ENCODE assay signal across 22 cellular contexts in the genomic region with DNA sequence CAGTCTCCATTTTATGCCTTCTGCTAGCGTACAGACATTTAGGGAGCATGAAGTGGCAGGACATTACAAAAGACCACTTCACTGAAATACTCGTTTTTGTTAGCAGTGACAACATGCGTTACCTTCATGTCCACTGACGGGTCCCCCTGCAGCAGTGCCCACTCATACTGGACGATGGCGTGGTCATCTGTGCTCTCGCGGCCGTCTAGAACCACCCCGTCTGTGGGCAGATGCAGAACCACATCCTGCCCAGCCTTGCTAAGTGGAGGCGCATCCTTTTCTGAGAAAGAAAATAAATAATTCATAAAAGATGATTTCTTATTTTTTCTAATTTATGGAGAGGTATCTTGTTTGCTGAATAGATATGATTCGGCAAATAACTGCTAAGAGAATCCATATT. TPM values are rescaled to one million over a fixed set of nuclear protein-coding genes. Genes with fewer than 3 reads are reported as not detected.
A peak's percentile ranks its signal among the peaks of the same experiment; 100 is the strongest.
DNase-seq lines count a peak whose midpoint lies in the region; ATAC-seq, FAIRE-seq and TF ChIP-seq lines count a peak whose summit lies in the region.
"Had no signal": no experiment of that assay in that cellular context is flagged by ENCODE, and none has a peak within 500 bp of the region (broad histone marks: within the 10 kb centered on the region; RNA-seq: fewer than 3 reads in every experiment).

No MANE protein-coding gene starts in this region.

- DNase-seq in A549 (ENCODE audit: low read depth in 1 of 2, low spot score in 1 of 2) (no peak), GM23248 (no peak), brain microvascular endothelial cell (no peak), neural crest cell (ENCODE audit: low read depth, low spot score) (no peak), T-cell (no peak), NCI-H2196 treated with DMSO at 0.1 percent for 48 hours (lab: John Stamatoyannopoulos, UW; ENCODE audit: unreplicated experiment) (no peak), GM13976 (ENCODE audit: low spot score) (no peak)
- DNase-seq: activated CD4-positive, alpha-beta T cell treated with anti-CD3 and anti-CD28 coated beads for 1 hour; activated naive CD4-positive, alpha-beta T cell treated with Interleukin-2 at 50 U/mL for 16 hours; activated T-cell treated with anti-CD3 and anti-CD28 coated beads for 4 hours; COR-L47; hippocampal formation; Kasumi-1; NCI-H1105; stimulated activated naive CD4-positive, alpha-beta T cell had no signal

- H3K9me2 ChIP-seq in GM23248 (ENCODE audit: insufficient read depth) = no peaks in the 10 kb centered on the region

- H3K9me3 Mint-ChIP-seq in neural crest cell (no peaks in the 10 kb centered on the region), T-cell (no peaks in the 10 kb centered on the region)

- no peak for TF ChIP-seq EP300 in A549 (IDR thresholded peaks at IDR 0.05)

- H3K4me3 Mint-ChIP-seq in neural crest cell = no peak overlapping the region
- H3K4me3 Mint-ChIP-seq in T-cell = no peak overlapping the region

- WGBS in A549 (ENCODE audit: missing lambda C conversion rate) = 90% methylated on average over 12 of the region's 12 CpGs
- WGBS in GM23248 (ENCODE audit: low coverage in 1 of 2, low lambda C conversion rate in 2 of 2, missing lambda C conversion rate in 2 of 2), 2 experiments = 94 to 95% methylated on average over 12 of the region's 12 CpGs

- no peaks in the 10 kb centered on the region for H3K9me3 ChIP-seq in A549
- no peaks in the 10 kb centered on the region for H3K9me3 ChIP-seq in GM23248 (ENCODE audit: low read depth)
- H3K9me3 ChIP-seq: right atrium auricular region, upper lobe of right lung had no signal

- H3K79me2 ChIP-seq in GM23248 (ENCODE audit: insufficient read depth) = peaks cover 77% of the 10 kb centered on the region

- CTCF ChIA-PET in A549 (lab: Yijun Ruan, JAX) (interaction anchor here (6.4 kb wide), 1 partner anchor 13 kb away, joined by 45 read pairs; no protein-coding TSS in a partner anchor), T-cell (lab: Charles Lee) (interaction anchor here in 1 of 2 donors (1.1 kb wide), 1 partner anchor 14 kb away, joined by 3 read pairs; no protein-coding TSS in a partner anchor)

- FAIRE-seq in A549 (lab: Jason Lieb, UNC) = no peak
- FAIRE-seq: RCC 7860 had no signal

- no peaks in the 10 kb centered on the region for H3K27me3 Mint-ChIP-seq in neural crest cell (ENCODE audit: low read depth)
- H3K27me3 Mint-ChIP-seq in T-cell = peaks cover 0 to 21% of the 10 kb centered on the region in 2 donors

- H3K27ac Mint-ChIP-seq in neural crest cell (ENCODE audit: unreplicated experiment) (peak overlapping the region; percentile 88), T-cell (no peak overlapping the region)

- H3K4me2 ChIP-seq in A549 (peak overlapping the region; percentile 53), GM23248 (ENCODE audit: unreplicated experiment) (no peak overlapping the region)

- H3K4me1 ChIP-seq in A549 (peaks cover 82% of the 10 kb centered on the region), GM23248 (ENCODE audit: insufficient read depth) (peaks cover 68% of the 10 kb centered on the region)

- ATAC-seq in A549 (no peak), T-cell (replicated peaks in 1 of 4) (no peak), GM21423 (IDR thresholded peaks at IDR 0.05; ENCODE audit: unreplicated experiment) (no peak)
- ATAC-seq: SK-N-SH treated with all-trans-retinoic acid at 6 μM for 48 hours had no signal

- no peak overlapping the region for H3K9ac ChIP-seq in GM23248

- no peak for TF ChIP-seq CTCF in A549 (IDR thresholded peaks at IDR 0.05)
- no peak for TF ChIP-seq CTCF in brain microvascular endothelial cell (IDR thresholded peaks at IDR 0.05; ENCODE audit: low read depth, low read length, missing control alignments)
- TF ChIP-seq CTCF in neural crest cell (conservative IDR thresholded peaks at IDR 0.05) = no peak
- no peak for TF ChIP-seq CTCF in GM13976 (IDR thresholded peaks at IDR 0.05; ENCODE audit: borderline replicate concordance, control extremely low read depth, extremely low read depth, insufficient read depth, missing control alignments)

- no peak for TF ChIP-seq RAD21 in A549 (conservative IDR thresholded peaks at IDR 0.05 in 1 of 2, IDR thresholded peaks at IDR 0.05 in 1 of 2)

- no peaks in the 10 kb centered on the region for H4K20me1 ChIP-seq in GM23248 (ENCODE audit: insufficient read depth)

- peaks cover 8% of the 10 kb centered on the region for H3K4me1 Mint-ChIP-seq in neural crest cell
- H3K4me1 Mint-ChIP-seq in T-cell = peaks cover 10 to 16% (median 14%) of the 10 kb centered on the region in 3 donors

- peaks cover 67% of the 10 kb centered on the region for H3F3A ChIP-seq in GM23248 (ENCODE audit: insufficient read depth)

- H3K36me3 ChIP-seq in GM23248 (ENCODE audit: low read depth) = 0 out of 2 replicates have a peak, but pooled peaks cover 4% of the 10 kb centered on the region
- H3K36me3 ChIP-seq in brain microvascular endothelial cell (replicated peaks) = no peaks in the 10 kb centered on the region
- H3K36me3 ChIP-seq: right atrium auricular region, upper lobe of right lung had no signal

- peaks cover 7% of the 10 kb centered on the region for H3K36me3 Mint-ChIP-seq in neural crest cell (ENCODE audit: low read depth)
- no peaks in the 10 kb centered on the region for H3K36me3 Mint-ChIP-seq in T-cell

- H3K27me3 ChIP-seq in GM23248 (replicated peaks; ENCODE audit: insufficient read depth) = no peaks in the 10 kb centered on the region
- H3K27me3 ChIP-seq in brain microvascular endothelial cell (replicated peaks) = no peaks in the 10 kb centered on the region
- H3K27me3 ChIP-seq: right atrium auricular region, upper lobe of right lung had no signal

- H2AFZ ChIP-seq in GM23248 = no peak overlapping the region

- in situ Hi-C loops in GM23248 (cut with MboI) (no loop called here), brain microvascular endothelial cell (cut with HindIII; ENCODE audit: low pct_ligation_motif_present, low sequenced_read_pairs) (no loop called here), GM13976 (cut with MboI; ENCODE audit: low sequenced_read_pairs, unreplicated experiment) (no loop called here)

- H3K27ac ChIP-seq in A549 (peak overlapping the region; percentile 31 to 91; a peak in 4 of 6 replicates), GM23248 (0 out of 2 replicates have a peak overlapping the region, but pooled peaks have one; percentile 47), brain microvascular endothelial cell (peak overlapping the region; percentile 66)
- H3K27ac ChIP-seq: upper lobe of right lung had no signal

- TF ChIP-seq POLR2A in A549 (IDR thresholded peaks at IDR 0.05; ENCODE audit: low read length) = no peak

- H3K4me3 ChIP-seq in A549 (no peak overlapping the region), GM23248 (no peak overlapping the region), brain microvascular endothelial cell (ENCODE audit: low read depth, low read length) (no peak overlapping the region)
- H3K4me3 ChIP-seq: right atrium auricular region, upper lobe of right lung had no signal

- POLR2A ChIA-PET in A549 (lab: Yijun Ruan, JAX) = no interaction called here
- POLR2A ChIA-PET in T-cell (lab: Charles Lee) = no interaction called here

TF ChIP-seq in A549, 52 proteins besides CTCF, POLR2A, EP300 and RAD21 (continues in another document):
- TF ChIP-seq, protein P1, sequence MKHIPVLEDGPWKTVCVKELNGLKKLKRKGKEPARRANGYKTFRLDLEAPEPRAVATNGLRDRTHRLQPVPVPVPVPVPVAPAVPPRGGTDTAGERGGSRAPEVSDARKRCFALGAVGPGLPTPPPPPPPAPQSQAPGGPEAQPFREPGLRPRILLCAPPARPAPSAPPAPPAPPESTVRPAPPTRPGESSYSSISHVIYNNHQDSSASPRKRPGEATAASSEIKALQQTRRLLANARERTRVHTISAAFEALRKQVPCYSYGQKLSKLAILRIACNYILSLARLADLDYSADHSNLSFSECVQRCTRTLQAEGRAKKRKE (CRISPR knock-in tag; IDR thresholded peaks at IDR 0.05; ENCODE audit: low read depth) = no peak
- no peak for TF ChIP-seq EHF (CRISPR knock-in tag; IDR thresholded peaks at IDR 0.05)
- no peak for TF ChIP-seq ZNF302 (CRISPR knock-in tag; IDR thresholded peaks at IDR 0.05)
- no peak for TF ChIP-seq MAX (IDR thresholded peaks at IDR 0.05)
- TF ChIP-seq JUN (IDR thresholded peaks at IDR 0.05) = no peak
- no peak for TF ChIP-seq POLR2AphosphoS2 (conservative IDR thresholded peaks at IDR 0.05; ENCODE audit: low read length)
- TF ChIP-seq RNF2 (IDR thresholded peaks at IDR 0.05; ENCODE audit: borderline replicate concordance, low read depth) = no peak
- TF ChIP-seq RFX5 (IDR thresholded peaks at IDR 0.05) = no peak
- no peak for TF ChIP-seq FOSB (CRISPR knock-in tag; IDR thresholded peaks at IDR 0.05)
- TF ChIP-seq SMC3 (IDR thresholded peaks at IDR 0.05) = no peak
- no peak for TF ChIP-seq CBX8 (IDR thresholded peaks at IDR 0.05)
- no peak for TF ChIP-seq ZC3H11A (IDR thresholded peaks at IDR 0.05)
- no peak for TF ChIP-seq NPAS2 (CRISPR knock-in tag; IDR thresholded peaks at IDR 0.05; ENCODE audit: borderline replicate concordance)
- TF ChIP-seq KDM5A (IDR thresholded peaks at IDR 0.05) = no peak
- TF ChIP-seq HDAC2 (IDR thresholded peaks at IDR 0.05) = no peak
- TF ChIP-seq FOXS1 (CRISPR knock-in tag; IDR thresholded peaks at IDR 0.05) = no peak

RNA-seq across cellular contexts. Expression of gene LRP11, which starts 11.3 kb away (rescaled TPM):
- polyA plus RNA-seq in A549 (2011; rRNA removed) (57.7 and 59.2 TPM in 2 replicates), A549 (2017; fragmentation: RNase III; extraction: RNeasy Plus Mini Kit Qiagen cat#74134 plus additional on column Dnase treatment) (37.4 to 53.8 TPM (median 48.9 TPM) in 3 replicates), GM23248 (2016; fragmentation: Nextera tagmentation; extraction: Ambion mirVana) (44.9 and 50.3 TPM in 2 replicates)
- 21.1 and 28.5 TPM in 2 replicates for polyA plus RNA-seq in A549 (2012; cell fraction: cytosol; rRNA removed)
- polyA plus RNA-seq in A549 (2012; cell fraction: nucleus; rRNA removed) = 18.2 and 23.9 TPM in 2 replicates
- 78.1 and 98.4 TPM in 2 replicates for polyA minus RNA-seq in A549 (2011; rRNA and poly(A)+ RNA removed)
- total RNA-seq in GM23248 (2014; rRNA removed; shearing (Covaris generic)) = 108 and 168 TPM in 2 replicates
- total RNA-seq in neural crest cell (29.0 and 29.8 TPM in 2 replicates), T-cell (1 to 10 TPM in 4 of 5 donors, not detected in 1; 2.1 to 4.3 (median 2.7) TPM)

RNA-seq across cellular contexts. Expression of gene RAET1E, which starts 45.0 kb away (rescaled TPM):
- polyA plus RNA-seq in A549 (2011; rRNA removed) = 2.8 and 4.2 TPM in 2 replicates
- polyA plus RNA-seq in A549 (2012; cell fraction: cytosol; rRNA removed) = 0.66 and 0.98 TPM in 2 replicates
- polyA plus RNA-seq in A549 (2012; cell fraction: nucleus; rRNA removed) = 0.32 and 1.1 TPM in 2 replicates
- polyA plus RNA-seq in A549 (2017; fragmentation: RNase III; extraction: RNeasy Plus Mini Kit Qiagen cat#74134 plus additional on column Dnase treatment) = 3.3 to 5.4 TPM (median 4.5 TPM) in 3 replicates
- 0.44 and 2.6 TPM in 2 replicates for polyA minus RNA-seq in A549 (2011; rRNA and poly(A)+ RNA removed)
- 8.6 and 10.4 TPM in 2 replicates for total RNA-seq in GM23248 (2014; rRNA removed; shearing (Covaris generic))
- 8.1 and 8.8 TPM in 2 replicates for polyA plus RNA-seq in GM23248 (2016; fragmentation: Nextera tagmentation; extraction: Ambion mirVana)
- total RNA-seq in neural crest cell = not detected in 2 replicates
- not detected for total RNA-seq in T-cell
- total RNA-seq: kidney epithelial cell, mononuclear cell had no signal
